Comparison of ENCODE assay signal across 13 cellular contexts in genomic region chr2:10269291-10269690, GRCh38.
"Had no signal": no experiment of that assay in that cellular context is flagged by ENCODE, and none has a peak within 500 bp of the region (broad histone marks: within the 10 kb centered on the region; RNA-seq: fewer than 3 reads in every experiment).

No MANE protein-coding gene starts in this region.

- H3K27me3 ChIP-seq: ascending aorta, neutrophil had no signal

- H3K4me3 ChIP-seq: ascending aorta, lung, smooth muscle cell had no signal

- DNase-seq: activated CD4-positive, alpha-beta T cell treated with anti-CD3 and anti-CD28 coated beads, Interleukin-2, amount 50 U/mL, for 1 hour; activated CD4-positive, CD25-positive, alpha-beta regulatory T cell; activated naive CD8-positive, alpha-beta T cell treated with anti-CD3 and anti-CD28 coated beads, Interleukin-2, amount 50 U/mL, for 24 hours; effector CD4-positive, alpha-beta T cell; naive thymus-derived CD4-positive, alpha-beta T cell; right cardiac atrium; stimulated activated CD4-positive, alpha-beta T cell treated with anti-CD3 and anti-CD28 coated beads, Interleukin-1b, Interleukin-23, amount 100 ng/mL, for 48 hours; substantia nigra had no signal

- H3K27ac ChIP-seq: ascending aorta, neutrophil had no signal

- H3K9me3 ChIP-seq: ascending aorta, neutrophil had no signal

- ATAC-seq: activated naive CD8-positive, alpha-beta T cell treated with anti-CD3 and anti-CD28 coated beads, Interleukin-2, amount 50 U/mL, for 24 hours; naive thymus-derived CD4-positive, alpha-beta T cell; right cardiac atrium; stimulated activated memory B cell treated with anti-CD40 and anti-IgM and Interleukin-4, amounts not matched to agents 10 μg/mL and 1 μg/mL and 100 μg/mL, for 72 hours had no signal

- H3K36me3 ChIP-seq: ascending aorta, neutrophil had no signal
